In the genomic region with DNA sequence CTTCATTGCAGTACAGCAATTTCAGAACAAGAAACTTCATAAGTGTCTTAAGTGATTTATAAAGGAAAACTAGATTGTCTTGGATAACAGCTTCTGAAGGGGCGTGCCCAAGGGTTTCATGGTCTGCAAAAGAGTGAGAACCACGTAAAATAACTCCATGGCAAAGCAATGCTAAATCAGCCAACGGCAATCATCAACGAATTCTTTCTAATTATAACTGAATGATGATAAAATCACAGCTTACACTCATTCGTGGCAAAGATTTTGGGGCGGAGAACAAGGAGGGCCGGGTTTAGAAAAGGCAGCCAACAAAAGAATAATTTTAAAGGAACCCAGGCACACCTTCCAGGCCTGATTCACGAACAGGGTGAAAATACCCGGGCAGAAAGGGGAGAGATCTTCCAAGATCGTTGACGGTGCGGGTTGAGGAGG, we compare ENCODE assay signal across 1 cellular context.
TF ChIP-seq lines count a peak whose summit lies in the region.

No MANE protein-coding gene starts in this region.

TF ChIP-seq in endothelial cell of umbilical vein, 7 proteins besides CTCF, POLR2A, EP300 and RAD21 (continued from another document):
- TF ChIP-seq MYC (IDR thresholded peaks at IDR 0.05; ENCODE audit: low read depth, low read length): no peak
- no peak for TF ChIP-seq JUN (IDR thresholded peaks at IDR 0.05; ENCODE audit: borderline replicate concordance, insufficient read depth, insufficient read length, low read depth)
- no peak for TF ChIP-seq FOS (IDR thresholded peaks at IDR 0.05; ENCODE audit: borderline replicate concordance, insufficient read depth, low read length)
- TF ChIP-seq POLR2AphosphoS5 (IDR thresholded peaks at IDR 0.05; ENCODE audit: insufficient read depth, low read depth, low read length): no peak
